ENCODE assay signal across 8 cellular contexts in genomic region chr7:30026229-30027064, GRCh38. TPM values are rescaled to one million over a fixed set of nuclear protein-coding genes. Genes with fewer than 3 reads are reported as not detected.
A peak's percentile ranks its signal among the peaks of the same experiment; 100 is the strongest.
DNase-seq lines count a peak whose midpoint lies in the region; ATAC-seq lines count a peak whose summit lies in the region.

Gene FKBP14, minus strand, starts transcription at chr7:30026702. Its CDS starts 194 bp downstream, at chr7:30026508.

- DNase-seq in C1 segment of cervical spinal cord (lab: John Stamatoyannopoulos, UW) (peak; percentile 52 to 98 (median 92)), NCI-H526 (lab: John Stamatoyannopoulos, UW) (peak; percentile 99), dermis blood vessel endothelial cell (peak; percentile 100), left lobe of liver (ENCODE audit: low spot score) (peak; percentile 99)
- peak; percentile 72 to 90 for DNase-seq in activated CD4-positive, alpha-beta T cell treated with anti-CD3 and anti-CD28 coated beads, Interleukin-2, amount 50 U/mL, for 24 hours (ENCODE audit: low read depth in 1 of 2, low spot score in 1 of 2)
- DNase-seq in stimulated activated CD4-positive, alpha-beta T cell treated with anti-CD3 and anti-CD28 coated beads, Interleukin-2, amount 100 ng/mL, for 24 hours = peak; percentile 88 to 93

- ATAC-seq in GM19328 (IDR thresholded peaks at IDR 0.05; ENCODE audit: unreplicated experiment) (peak; percentile 71), HG03469 (IDR thresholded peaks at IDR 0.05; ENCODE audit: unreplicated experiment) (peak; percentile 59), left lobe of liver (peak; percentile 80)

RNA-seq across cellular contexts. Expression of gene FKBP14, which starts in this region (rescaled TPM):
- 15.5 and 18.2 TPM in 2 replicates for total RNA-seq in dermis blood vessel endothelial cell
- 4.9 TPM for total RNA-seq in left lobe of liver

Comparison
In these comparisons a context has a peak if more than half of its experiments do, and no peak if none do; other contexts are left out.
1. Peak in every context shown above with its lines: DNase-seq and ATAC-seq.